Comparison of ENCODE assay signal across 19 cellular contexts in the genomic region with DNA sequence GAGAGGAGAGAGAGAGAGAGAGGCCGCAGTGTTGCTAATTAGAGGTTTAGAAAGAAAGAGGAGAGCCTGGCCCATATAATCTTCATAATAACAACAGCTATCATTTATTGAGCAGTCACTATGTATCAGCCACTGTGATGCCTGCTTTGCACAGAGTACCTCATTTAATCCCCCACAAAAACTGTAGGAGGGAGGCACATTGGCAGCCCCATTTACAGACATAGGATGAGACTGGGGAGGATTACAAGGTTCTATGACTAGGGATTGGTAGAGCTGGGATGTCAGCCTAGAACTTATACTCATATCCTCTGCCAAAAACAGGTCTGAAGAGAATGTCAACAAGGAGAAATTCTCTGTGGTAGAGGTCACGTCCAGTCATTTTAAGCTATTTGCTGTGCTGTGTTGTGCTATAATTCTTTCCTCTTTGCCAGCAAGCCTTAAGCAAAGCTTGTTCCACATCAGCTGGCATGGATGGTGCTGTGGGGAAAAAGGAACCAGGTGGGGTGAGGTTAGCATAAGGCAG. TPM values are rescaled to one million over a fixed set of nuclear protein-coding genes. Genes with fewer than 3 reads are reported as not detected.
A peak's percentile ranks its signal among the peaks of the same experiment; 100 is the strongest.
DNase-seq lines count a peak whose midpoint lies in the region; ATAC-seq and TF ChIP-seq lines count a peak whose summit lies in the region.
"Had no signal": no experiment of that assay in that cellular context is flagged by ENCODE, and none has a peak within 500 bp of the region (broad histone marks: within the 10 kb centered on the region; RNA-seq: fewer than 3 reads in every experiment).

No MANE protein-coding gene starts in this region.

- H3K27ac ChIP-seq in CD4-positive, CD25-positive, alpha-beta regulatory T cell (ENCODE audit: insufficient read depth, low read length, poor library complexity, severe bottlenecking) = peak overlapping the region; percentile 83
- peak overlapping the region; percentile 70 for H3K27ac ChIP-seq in CD8-positive, alpha-beta T cell (ENCODE audit: low read depth, low read length)
- H3K27ac ChIP-seq: adrenal gland, GM23248 had no signal

- H3K4me1 ChIP-seq in CD4-positive, CD25-positive, alpha-beta regulatory T cell (ENCODE audit: control insufficient read depth, insufficient read depth, low read length, poor library complexity, severe bottlenecking) = peaks cover 63% of the 10 kb centered on the region
- peaks cover 91% of the 10 kb centered on the region for H3K4me1 ChIP-seq in CD8-positive, alpha-beta T cell (ENCODE audit: insufficient read depth, low read length)

- no peak for ATAC-seq in CD4-positive, CD25-positive, alpha-beta regulatory T cell (ENCODE audit: low read depth in 2 of 2)
- ATAC-seq in CD8-positive, alpha-beta T cell = no peak
- no peak for ATAC-seq in GM18873 (IDR thresholded peaks at IDR 0.05; ENCODE audit: low FRiP score, unreplicated experiment)
- no peak for ATAC-seq in HG02798 (IDR thresholded peaks at IDR 0.05; ENCODE audit: poor library complexity, unreplicated experiment)
- ATAC-seq: Panc1, sciatic nerve had no signal

- H3K36me3 Mint-ChIP-seq in CD4-positive, CD25-positive, alpha-beta regulatory T cell = no peaks in the 10 kb centered on the region
- H3K36me3 Mint-ChIP-seq in CD8-positive, alpha-beta T cell = peaks cover under 1% of the 10 kb centered on the region
- no peaks in the 10 kb centered on the region for H3K36me3 Mint-ChIP-seq in activated T-helper 1 cell treated with anti-CD3 and anti-CD28 coated beads, Interleukin-12 subunit alpha, Interleukin-12 subunit beta, Interleukin-2, Interleukin-4 antibody, amounts not matched to agents 30 ng/mL and 10 ng/mL and 1 ng/mL, durations not matched to agents 14 hours and 24 hours and 36 hours (ENCODE audit: low read depth)
- H3K36me3 Mint-ChIP-seq: naive B cell, type B pancreatic cell had no signal

- peaks cover 0 to 2% (median 0%) of the 10 kb centered on the region in 7 donors for H3K9me3 Mint-ChIP-seq in CD4-positive, CD25-positive, alpha-beta regulatory T cell
- H3K9me3 Mint-ChIP-seq in CD8-positive, alpha-beta T cell = no peaks in the 10 kb centered on the region
- H3K9me3 Mint-ChIP-seq in activated T-helper 1 cell treated with anti-CD3 and anti-CD28 coated beads, Interleukin-12 subunit alpha, Interleukin-12 subunit beta, Interleukin-2, Interleukin-4 antibody, amounts not matched to agents 30 ng/mL and 10 ng/mL and 1 ng/mL, durations not matched to agents 14 hours and 24 hours and 36 hours = no peaks in the 10 kb centered on the region
- H3K9me3 Mint-ChIP-seq: activated B cell treated with CpG ODN at 0.5 μM for 24 hours, naive B cell, type B pancreatic cell had no signal

- intact Hi-C loops in CD8-positive, alpha-beta T cell (cut with DNase I, micrococcal nuclease) = loop anchor here (1.0 to 10.0 kb wide), 6 partner anchors 8 to 1486 kb away; a partner anchor contains a TSS
- intact Hi-C loops in activated T-helper 1 cell treated with anti-CD3 and anti-CD28 coated beads, Interleukin-12 subunit alpha, Interleukin-12 subunit beta, Interleukin-2, Interleukin-4 antibody, amounts not matched to agents 30 ng/mL and 10 ng/mL and 1 ng/mL, durations not matched to agents 14 hours and 24 hours and 36 hours (cut with micrococcal nuclease) = no loop called here

- H3K4me1 Mint-ChIP-seq in CD4-positive, CD25-positive, alpha-beta regulatory T cell = peaks cover 26 to 97% (median 73%) of the 10 kb centered on the region in 4 donors
- H3K4me1 Mint-ChIP-seq in CD8-positive, alpha-beta T cell (ENCODE audit: low read depth) = peaks cover 91% of the 10 kb centered on the region
- peaks cover 41% of the 10 kb centered on the region for H3K4me1 Mint-ChIP-seq in activated T-helper 1 cell treated with anti-CD3 and anti-CD28 coated beads, Interleukin-12 subunit alpha, Interleukin-12 subunit beta, Interleukin-2, Interleukin-4 antibody, amounts not matched to agents 30 ng/mL and 10 ng/mL and 1 ng/mL, durations not matched to agents 14 hours and 24 hours and 36 hours (ENCODE audit: low read depth)
- H3K4me1 Mint-ChIP-seq: activated B cell treated with CpG ODN at 0.5 μM for 24 hours, naive B cell had no signal

- DNase-seq in CD4-positive, CD25-positive, alpha-beta regulatory T cell = no peak
- DNase-seq in CD8-positive, alpha-beta T cell = no peak
- DNase-seq in activated T-helper 1 cell treated with anti-CD3 and anti-CD28 coated beads, Interleukin-12 subunit alpha, Interleukin-12 subunit beta, Interleukin-2, Interleukin-4 antibody, amounts not matched to agents 30 ng/mL and 10 ng/mL and 1 ng/mL, durations not matched to agents 14 hours and 24 hours and 36 hours (ENCODE audit: low spot score) = no peak
- peak; percentile 39 for DNase-seq in kidney tubule cell (ENCODE audit: low spot score)
- no peak for DNase-seq in SHP77 (lab: John Stamatoyannopoulos, UW)
- DNase-seq: activated B cell treated with CpG ODN at 0.5 μM for 24 hours; adrenal gland; Caco-2; GM23248; kidney; naive B cell; NCI-H187 treated with DMSO at 0.1 percent for 48 hours; NCI-H2227 treated with DMSO at 0.1 percent for 48 hours; stimulated activated naive CD4-positive, alpha-beta T cell treated with Interleukin-2 at 50 U/mL for 16 hours had no signal

- no peak for TF ChIP-seq CTCF in CD8-positive, alpha-beta T cell (IDR thresholded peaks at IDR 0.05)

- no peaks in the 10 kb centered on the region for H3K36me3 ChIP-seq in CD4-positive, CD25-positive, alpha-beta regulatory T cell (ENCODE audit: control insufficient read depth, insufficient read depth, low read length)
- no peaks in the 10 kb centered on the region for H3K36me3 ChIP-seq in CD8-positive, alpha-beta T cell (ENCODE audit: insufficient read depth, low read length)
- H3K36me3 ChIP-seq: adrenal gland had no signal

- no peaks in the 10 kb centered on the region for H3K9me3 ChIP-seq in CD4-positive, CD25-positive, alpha-beta regulatory T cell (ENCODE audit: control insufficient read depth in 2 of 2, low read length in 2 of 2)
- no peaks in the 10 kb centered on the region for H3K9me3 ChIP-seq in CD8-positive, alpha-beta T cell (ENCODE audit: low read length)
- H3K9me3 ChIP-seq: adrenal gland, Caco-2 had no signal

- peaks cover 4% of the 10 kb centered on the region for H3K27me3 Mint-ChIP-seq in CD4-positive, CD25-positive, alpha-beta regulatory T cell
- no peaks in the 10 kb centered on the region for H3K27me3 Mint-ChIP-seq in CD8-positive, alpha-beta T cell (ENCODE audit: low read depth)
- peaks cover 13% of the 10 kb centered on the region for H3K27me3 Mint-ChIP-seq in activated T-helper 1 cell treated with anti-CD3 and anti-CD28 coated beads, Interleukin-12 subunit alpha, Interleukin-12 subunit beta, Interleukin-2, Interleukin-4 antibody, amounts not matched to agents 30 ng/mL and 10 ng/mL and 1 ng/mL, durations not matched to agents 14 hours and 24 hours and 36 hours (ENCODE audit: insufficient read depth)

- H3K27me3 ChIP-seq in CD4-positive, CD25-positive, alpha-beta regulatory T cell (ENCODE audit: control insufficient read depth, insufficient read depth, low read length) = no peaks in the 10 kb centered on the region
- H3K27me3 ChIP-seq in CD8-positive, alpha-beta T cell (ENCODE audit: insufficient read depth, low read length) = no peaks in the 10 kb centered on the region
- H3K27me3 ChIP-seq: adrenal gland had no signal

- peak overlapping the region; percentile 29 to 97 (median 76) for H3K4me3 Mint-ChIP-seq in CD4-positive, CD25-positive, alpha-beta regulatory T cell
- H3K4me3 Mint-ChIP-seq in CD8-positive, alpha-beta T cell = peak overlapping the region; percentile 10
- H3K4me3 Mint-ChIP-seq in activated T-helper 1 cell treated with anti-CD3 and anti-CD28 coated beads, Interleukin-12 subunit alpha, Interleukin-12 subunit beta, Interleukin-2, Interleukin-4 antibody, amounts not matched to agents 30 ng/mL and 10 ng/mL and 1 ng/mL, durations not matched to agents 14 hours and 24 hours and 36 hours = no peak overlapping the region
- H3K4me3 Mint-ChIP-seq: activated B cell treated with CpG ODN at 0.5 μM for 24 hours, type B pancreatic cell had no signal

- H3K27ac Mint-ChIP-seq in CD4-positive, CD25-positive, alpha-beta regulatory T cell = peak overlapping the region; percentile 97 to 98 (median 98)
- peak overlapping the region; percentile 91 for H3K27ac Mint-ChIP-seq in CD8-positive, alpha-beta T cell
- peak overlapping the region; percentile 47 for H3K27ac Mint-ChIP-seq in activated T-helper 1 cell treated with anti-CD3 and anti-CD28 coated beads, Interleukin-12 subunit alpha, Interleukin-12 subunit beta, Interleukin-2, Interleukin-4 antibody, amounts not matched to agents 30 ng/mL and 10 ng/mL and 1 ng/mL, durations not matched to agents 14 hours and 24 hours and 36 hours
- H3K27ac Mint-ChIP-seq: activated B cell treated with CpG ODN at 0.5 μM for 24 hours, naive B cell, type B pancreatic cell had no signal

- CTCF ChIA-PET in CD8-positive, alpha-beta T cell (lab: Charles Lee) = interaction anchor here (0.9 to 1.5 kb wide), 2 partner anchors 9 to 178 kb away, joined by 7 read pairs; a partner anchor contains a TSS

- POLR2A ChIA-PET in CD8-positive, alpha-beta T cell (lab: Charles Lee) = interaction anchor here (1.2 to 12.6 kb wide), 3 partner anchors 9 to 178 kb away, joined by 4 to 155 read pairs (median 23); a partner anchor contains a TSS

- H3K4me3 ChIP-seq in CD4-positive, CD25-positive, alpha-beta regulatory T cell (ENCODE audit: low read depth, low read length) = peak overlapping the region; percentile 54
- peak overlapping the region; percentile 24 for H3K4me3 ChIP-seq in CD8-positive, alpha-beta T cell (ENCODE audit: low read depth, low read length)
- H3K4me3 ChIP-seq: adrenal gland, GM23248 had no signal

RNA-seq across cellular contexts. Expression of a gene that starts 6.7 kb away (rescaled TPM):
- total RNA-seq in CD4-positive, CD25-positive, alpha-beta regulatory T cell = 16.6 TPM
- polyA plus RNA-seq in CD4-positive, CD25-positive, alpha-beta regulatory T cell = 10 to 100 TPM in 2 of 4 donors, 1 to 10 TPM in 2; 7.6 to 15.0 (median 10.3) TPM
- 1 to 10 TPM; 6.4 to 6.8 TPM for total RNA-seq in CD8-positive, alpha-beta T cell
- 0.67 and 0.96 TPM in 2 replicates for total RNA-seq in activated T-helper 1 cell treated with anti-CD3 and anti-CD28 coated beads, Interleukin-12 subunit alpha, Interleukin-12 subunit beta, Interleukin-2, Interleukin-4 antibody, amounts not matched to agents 30 ng/mL and 10 ng/mL and 1 ng/mL, durations not matched to agents 14 hours and 24 hours and 36 hours
- total RNA-seq: activated B cell treated with CpG ODN at 0.5 μM for 24 hours had no signal

Comparison
In these comparisons a context has a peak if more than half of its experiments do, and no peak if none do; other contexts are left out.
1. H3K27ac Mint-ChIP-seq: peak in every context shown above with its lines; median percentile 98 in CD4-positive, CD25-positive, alpha-beta regulatory T cell; 91 in CD8-positive, alpha-beta T cell; 47 in activated T-helper 1 cell treated with anti-CD3 and anti-CD28 coated beads, Interleukin-12 subunit alpha, Interleukin-12 subunit beta, Interleukin-2, Interleukin-4 antibody, amounts not matched to agents 30 ng/mL and 10 ng/mL and 1 ng/mL, durations not matched to agents 14 hours and 24 hours and 36 hours.